Comparison of ENCODE assay signal across 1 cellular context in the genomic region with DNA sequence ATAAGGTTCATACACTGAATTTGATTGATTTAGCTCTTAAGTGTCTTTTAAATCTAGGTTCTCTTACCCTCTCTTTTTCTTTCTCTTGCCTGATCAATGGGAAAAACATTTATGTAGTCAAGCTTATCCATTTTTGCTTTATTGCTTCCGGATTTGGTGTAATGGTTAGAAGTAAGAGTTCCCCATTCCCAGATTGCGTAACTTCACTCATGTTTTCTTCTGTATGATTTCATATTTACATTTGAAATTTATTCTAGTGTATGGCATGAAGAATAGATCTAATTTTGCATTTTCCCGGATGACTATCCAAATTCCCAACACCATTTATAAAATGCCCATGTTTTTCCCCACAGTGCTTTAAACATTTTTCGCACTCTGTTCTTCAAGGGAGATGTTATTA.
TF ChIP-seq lines count a peak whose summit lies in the region.

No MANE protein-coding gene starts in this region.

TF ChIP-seq in H1, 55 proteins besides CTCF, POLR2A, EP300 and RAD21:
- TF ChIP-seq CREB1 (IDR thresholded peaks at IDR 0.05) (no peak), CEBPB (IDR thresholded peaks at IDR 0.05; ENCODE audit: low read depth, low read length) (peak; percentile 74; the same call in 1 of the 2 replicates), TEAD4 (IDR thresholded peaks at IDR 0.05; ENCODE audit: low read depth, low read length) (no peak), EGR1 (IDR thresholded peaks at IDR 0.05; ENCODE audit: borderline replicate concordance, low read depth, low read length) (no peak), BACH1 (IDR thresholded peaks at IDR 0.05; ENCODE audit: low read length) (no peak), PHF8 (conservative IDR thresholded peaks at IDR 0.05; ENCODE audit: low read depth, low read length) (no peak), CTBP2 (IDR thresholded peaks at IDR 0.05; ENCODE audit: borderline replicate concordance, insufficient read depth, insufficient read length, low read length) (no peak), RBBP5 (IDR thresholded peaks at IDR 0.05; ENCODE audit: borderline replicate concordance, low read depth, low read length) (no peak)
- TF ChIP-seq, protein P1, sequence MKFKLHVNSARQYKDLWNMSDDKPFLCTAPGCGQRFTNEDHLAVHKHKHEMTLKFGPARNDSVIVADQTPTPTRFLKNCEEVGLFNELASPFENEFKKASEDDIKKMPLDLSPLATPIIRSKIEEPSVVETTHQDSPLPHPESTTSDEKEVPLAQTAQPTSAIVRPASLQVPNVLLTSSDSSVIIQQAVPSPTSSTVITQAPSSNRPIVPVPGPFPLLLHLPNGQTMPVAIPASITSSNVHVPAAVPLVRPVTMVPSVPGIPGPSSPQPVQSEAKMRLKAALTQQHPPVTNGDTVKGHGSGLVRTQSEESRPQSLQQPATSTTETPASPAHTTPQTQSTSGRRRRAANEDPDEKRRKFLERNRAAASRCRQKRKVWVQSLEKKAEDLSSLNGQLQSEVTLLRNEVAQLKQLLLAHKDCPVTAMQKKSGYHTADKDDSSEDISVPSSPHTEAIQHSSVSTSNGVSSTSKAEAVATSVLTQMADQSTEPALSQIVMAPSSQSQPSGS (IDR thresholded peaks at IDR 0.05; ENCODE audit: low read length), result no peak
TF ChIP-seq in H1: peak in this region for 1.
